ENCODE assay signal across 8 cellular contexts in the genomic region with DNA sequence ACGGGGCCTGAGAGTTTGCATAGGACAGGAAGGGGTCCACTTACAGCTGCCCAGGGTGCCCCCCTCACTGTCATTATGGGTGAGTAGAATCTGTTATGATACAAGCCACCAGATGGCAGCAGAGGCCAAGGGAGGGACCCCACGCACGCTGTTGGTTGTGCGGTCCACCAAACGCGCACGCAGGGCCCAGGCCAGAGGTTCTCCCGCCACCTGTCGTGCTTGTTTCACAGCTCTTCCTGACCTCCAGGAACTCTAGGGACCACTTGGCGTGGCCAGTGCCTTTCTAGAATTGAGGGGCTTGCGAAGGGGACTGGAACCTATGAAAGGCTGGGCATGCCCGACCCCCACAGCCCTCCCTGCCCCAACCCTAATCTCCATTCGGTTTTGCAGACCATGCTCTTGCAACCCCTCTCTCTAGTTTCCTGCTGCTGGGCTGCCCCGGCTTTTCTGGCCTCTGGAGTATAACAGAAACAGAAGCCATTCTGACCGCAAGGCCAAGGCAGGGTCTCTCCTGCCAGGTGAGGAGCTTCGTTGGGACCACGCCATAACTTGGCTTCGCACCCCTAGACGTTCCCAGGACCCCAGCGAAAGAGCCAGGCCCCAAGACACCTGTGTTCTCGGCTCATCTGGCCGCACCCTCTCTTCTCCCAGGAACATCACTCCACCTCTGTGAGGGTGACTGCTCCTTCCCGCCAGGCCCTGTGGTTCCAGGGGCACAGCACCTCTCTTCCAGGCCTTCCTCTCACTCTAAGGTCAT. TPM values are rescaled to one million over a fixed set of nuclear protein-coding genes. Genes with fewer than 3 reads are reported as not detected.
DNase-seq lines count a peak whose midpoint lies in the region; ATAC-seq and TF ChIP-seq lines count a peak whose summit lies in the region.

No MANE protein-coding gene starts in this region.

- no peaks in the 10 kb centered on the region for H3K36me3 ChIP-seq in OCI-LY1 (ENCODE audit: insufficient read depth, low read length)
- peaks cover 0 to 41% of the 10 kb centered on the region in 2 donors for H3K36me3 ChIP-seq in gastroesophageal sphincter
- no peaks in the 10 kb centered on the region for H3K36me3 ChIP-seq in ovary
- H3K36me3 ChIP-seq in uterus = no peaks in the 10 kb centered on the region

- no peaks in the 10 kb centered on the region for H3K27me3 ChIP-seq in OCI-LY1 (ENCODE audit: insufficient read depth, low read length)
- no peaks in the 10 kb centered on the region for H3K27me3 ChIP-seq in gastroesophageal sphincter
- H3K27me3 ChIP-seq in ovary = no peaks in the 10 kb centered on the region
- no peaks in the 10 kb centered on the region for H3K27me3 ChIP-seq in uterus

- peak; percentile 67 for TF ChIP-seq CTCF in OCI-LY1 (IDR thresholded peaks at IDR 0.05; ENCODE audit: low read length)
- TF ChIP-seq CTCF in gastroesophageal sphincter (IDR thresholded peaks at IDR 0.05) = peak in 3 of 4 experiments; percentile 83 to 91 (median 91)
- TF ChIP-seq CTCF in ovary (IDR thresholded peaks at IDR 0.05) = peak; percentile 75 to 92 (median 88)
- TF ChIP-seq CTCF in uterus (IDR thresholded peaks at IDR 0.05) = peak; percentile 82 to 93 (median 84)

- TF ChIP-seq EP300 in gastroesophageal sphincter (IDR thresholded peaks at IDR 0.05) = no peak
- no peak for TF ChIP-seq EP300 in ovary (IDR thresholded peaks at IDR 0.05)

- DNase-seq in COLO829 (ENCODE audit: low spot score) = peak; percentile 34
- peak; percentile 47 for DNase-seq in HPDE6-E6E7 (ENCODE audit: extremely low spot score)
- DNase-seq in activated gamma-delta T cell treated with anti-CD3 and anti-CD28 coated beads, Interleukin-2, amount 50 U/mL, for 16 hours (ENCODE audit: low read depth) = peak; percentile 14
- DNase-seq in ovary = peak; percentile 72 to 85 (median 78)
- peak; percentile 70 to 74 for DNase-seq in uterus

- no peak overlapping the region for H3K4me2 ChIP-seq in OCI-LY1 (ENCODE audit: low read length)

- no peaks in the 10 kb centered on the region for H3K9me2 ChIP-seq in OCI-LY1 (ENCODE audit: low read depth, low read length)

- H3K9me3 ChIP-seq in OCI-LY1 (ENCODE audit: low read length) (no peaks in the 10 kb centered on the region), gastroesophageal sphincter (no peaks in the 10 kb centered on the region), ovary (no peaks in the 10 kb centered on the region), uterus (no peaks in the 10 kb centered on the region)

- H3K27ac ChIP-seq in OCI-LY1 (ENCODE audit: low read depth, low read length, poor library complexity, severe bottlenecking) = no peak overlapping the region
- H3K27ac ChIP-seq in gastroesophageal sphincter = no peak overlapping the region
- H3K27ac ChIP-seq in ovary = no peak overlapping the region
- H3K27ac ChIP-seq in uterus = no peak overlapping the region

- no peaks in the 10 kb centered on the region for H3F3A ChIP-seq in OCI-LY1 (ENCODE audit: insufficient read depth, low read length)

- intact Hi-C loops in ovary (cut with DNase I) (loop anchor here (5.0 to 10.0 kb wide), 7 partner anchors 63 to 258 kb away; a partner anchor contains a TSS), uterus (cut with DNase I; ENCODE audit: low total_unique reads) (loop anchor here (5.0 kb wide), 1 partner anchor 263 kb away; no protein-coding TSS in a partner anchor)

- no peak overlapping the region for H2AFZ ChIP-seq in OCI-LY1 (ENCODE audit: low read length)

- H3K4me1 ChIP-seq in OCI-LY1 (ENCODE audit: insufficient read depth, low read length, severe bottlenecking) (no peaks in the 10 kb centered on the region), gastroesophageal sphincter (peaks cover 0 to 7% (median 0%) of the 10 kb centered on the region in 3 donors), ovary (ENCODE audit: insufficient read depth) (no peaks in the 10 kb centered on the region), uterus (no peaks in the 10 kb centered on the region)

- no peak overlapping the region for H3K9ac ChIP-seq in OCI-LY1 (ENCODE audit: low read length)

- 17 to 77% methylated on average over 2 to 11 of the region's 23 CpGs for WGBS in gastroesophageal sphincter (ENCODE audit: low coverage in 1 of 2), 2 donors
- 35 to 43% (median 42%) methylated on average over 23 of the region's 23 CpGs for WGBS in ovary, 3 donors

- no peaks in the 10 kb centered on the region for H3K79me2 ChIP-seq in OCI-LY1 (ENCODE audit: insufficient read depth, low read length)

- H4K20me1 ChIP-seq in OCI-LY1 (ENCODE audit: insufficient read depth, low read length) = no peaks in the 10 kb centered on the region

- peak; percentile 78 for ATAC-seq in gastroesophageal sphincter
- no peak for ATAC-seq in GM18502 (IDR thresholded peaks at IDR 0.05; ENCODE audit: poor library complexity, unreplicated experiment)

- TF ChIP-seq POLR2A in gastroesophageal sphincter (IDR thresholded peaks at IDR 0.05) (no peak), ovary (IDR thresholded peaks at IDR 0.05) (peak; percentile 23), uterus (IDR thresholded peaks at IDR 0.05) (no peak)

- H3K4me3 ChIP-seq in OCI-LY1 (ENCODE audit: low read depth, low read length, poor library complexity, severe bottlenecking) = no peak overlapping the region
- H3K4me3 ChIP-seq in gastroesophageal sphincter = no peak overlapping the region
- no peak overlapping the region for H3K4me3 ChIP-seq in ovary
- H3K4me3 ChIP-seq in uterus = no peak overlapping the region

RNA-seq across cellular contexts. Expression of a gene that starts 46.0 kb away (rescaled TPM):
- 10 to 100 TPM; 16.3 to 67.9 (median 38.7) TPM for total RNA-seq in gastroesophageal sphincter
- 10 to 100 TPM; 24.6 to 85.5 (median 48.8) TPM for total RNA-seq in ovary
- polyA plus RNA-seq in ovary = 10 to 100 TPM in 1 of 2 donors, 1 to 10 TPM in 1; 8.3 to 45.1 TPM
- total RNA-seq in uterus = 10 to 100 TPM in 2 of 4 donors, 1 to 10 TPM in 2; 2.1 to 27.3 (median 8.4) TPM

RNA-seq across cellular contexts. Expression of a gene that starts 50.5 kb away (rescaled TPM):
- total RNA-seq in gastroesophageal sphincter = 10 to 100 TPM; 31.0 to 62.7 (median 37.5) TPM
- total RNA-seq in ovary = 100 to 1,000 TPM in 1 of 7 donors, 10 to 100 TPM in 6; 58.1 to 107 (median 85.9) TPM
- 10 to 100 TPM; 58.5 to 70.6 TPM for polyA plus RNA-seq in ovary
- 10 to 100 TPM; 65.9 to 94.9 (median 77.4) TPM for total RNA-seq in uterus

Comparison
In these comparisons a context has a peak if more than half of its experiments do, and no peak if none do; other contexts are left out.
1. DNase-seq: peak in every context shown above with its lines; median percentile 78 in ovary; 72 in uterus; 47 in HPDE6-E6E7; 34 in COLO829; 14 in activated gamma-delta T cell treated with anti-CD3 and anti-CD28 coated beads, Interleukin-2, amount 50 U/mL, for 16 hours.